9 cellular contexts compared by ENCODE assay signal in genomic region chr2:26922638-26923466, GRCh38. TPM values are rescaled to one million over a fixed set of nuclear protein-coding genes. Genes with fewer than 3 reads are reported as not detected.
DNase-seq lines count a peak whose midpoint lies in the region; ATAC-seq and TF ChIP-seq lines count a peak whose summit lies in the region.
"Had no signal": no experiment of that assay in that cellular context is flagged by ENCODE, and none has a peak within 500 bp of the region (broad histone marks: within the 10 kb centered on the region; RNA-seq: fewer than 3 reads in every experiment).

No MANE protein-coding gene starts in this region.

- TF ChIP-seq POLR2A in esophagus squamous epithelium (IDR thresholded peaks at IDR 0.05), result no peak

- H3K9me3 Mint-ChIP-seq in CD4-positive, alpha-beta memory T cell, result no peaks in the 10 kb centered on the region
- H3K9me3 Mint-ChIP-seq in activated CD8-positive, alpha-beta T cell treated with anti-CD3 and anti-CD28 coated beads, Interleukin-2, amount 10 ng/mL, durations not matched to agents 7 days and 5 days (ENCODE audit: insufficient read depth), result no peaks in the 10 kb centered on the region
- H3K9me3 Mint-ChIP-seq in neural crest cell, result no peaks in the 10 kb centered on the region

- no peaks in the 10 kb centered on the region for H3K36me3 ChIP-seq in CD4-positive, alpha-beta memory T cell (ENCODE audit: insufficient read depth, low read length)
- H3K36me3 ChIP-seq in esophagus squamous epithelium (no peaks in the 10 kb centered on the region), upper lobe of right lung (no peaks in the 10 kb centered on the region)
- H3K36me3 ChIP-seq: neutrophil had no signal

- no peak overlapping the region for H3K27ac Mint-ChIP-seq in CD4-positive, alpha-beta memory T cell
- H3K27ac Mint-ChIP-seq in activated CD8-positive, alpha-beta T cell treated with anti-CD3 and anti-CD28 coated beads, Interleukin-2, amount 10 ng/mL, durations not matched to agents 7 days and 5 days, result no peak overlapping the region
- peak overlapping the region; percentile 16 for H3K27ac Mint-ChIP-seq in neural crest cell (ENCODE audit: unreplicated experiment)

- intact Hi-C loops in CD4-positive, alpha-beta memory T cell (cut with micrococcal nuclease), result loop anchor here (5.0 kb wide), 1 partner anchor 76 kb away; the partner anchor contains the start of gene DPYSL5
- intact Hi-C loops in esophagus squamous epithelium (cut with DNase I) (no loop called here), upper lobe of right lung (cut with DNase I) (no loop called here)

- ATAC-seq in HG03095 (IDR thresholded peaks at IDR 0.05; ENCODE audit: unreplicated experiment) (peak; percentile 70), upper lobe of right lung (peak; percentile 79)
- peak; percentile 90 for ATAC-seq in activated CD8-positive, alpha-beta T cell treated with anti-CD3 and anti-CD28 coated beads, Interleukin-2, amount 10 ng/mL, durations not matched to agents 7 days and 5 days

- no peaks in the 10 kb centered on the region for H3K36me3 Mint-ChIP-seq in CD4-positive, alpha-beta memory T cell
- H3K36me3 Mint-ChIP-seq in activated CD8-positive, alpha-beta T cell treated with anti-CD3 and anti-CD28 coated beads, Interleukin-2, amount 10 ng/mL, durations not matched to agents 7 days and 5 days (ENCODE audit: low read depth), result no peaks in the 10 kb centered on the region
- peaks cover 3% of the 10 kb centered on the region for H3K36me3 Mint-ChIP-seq in neural crest cell (ENCODE audit: low read depth)

- peak in 4 of 5 donors; percentile 12 to 25 (median 22) for DNase-seq in CD4-positive, alpha-beta memory T cell
- DNase-seq in NCI-H748 (lab: John Stamatoyannopoulos, UW; ENCODE audit: unreplicated experiment) (peak; percentile 47), esophagus squamous epithelium (lab: John Stamatoyannopoulos, UW) (no peak), neural crest cell (ENCODE audit: low read depth, low spot score) (peak; percentile 31), upper lobe of right lung (no peak), epidermal melanocyte (ENCODE audit: insufficient read length, low spot score) (no peak)
- DNase-seq in activated CD8-positive, alpha-beta T cell treated with anti-CD3 and anti-CD28 coated beads, Interleukin-2, amount 10 ng/mL, durations not matched to agents 7 days and 5 days, result peak; percentile 51

- no peak overlapping the region for H3K27ac ChIP-seq in CD4-positive, alpha-beta memory T cell (ENCODE audit: low read depth, low read length)
- no peak overlapping the region for H3K27ac ChIP-seq in esophagus squamous epithelium
- H3K27ac ChIP-seq in upper lobe of right lung, result no peak overlapping the region
- H3K27ac ChIP-seq: neutrophil had no signal

- H3K4me1 ChIP-seq in CD4-positive, alpha-beta memory T cell (ENCODE audit: insufficient read depth, low read length), result no peaks in the 10 kb centered on the region
- H3K4me1 ChIP-seq in esophagus squamous epithelium (peaks cover 0 to 6% (median 0%) of the 10 kb centered on the region in 3 donors), upper lobe of right lung (no peaks in the 10 kb centered on the region)

- TF ChIP-seq CTCF in esophagus squamous epithelium (IDR thresholded peaks at IDR 0.05), result peak in 5 of 6 experiments; percentile 24 to 46 (median 32)
- TF ChIP-seq CTCF in neural crest cell (conservative IDR thresholded peaks at IDR 0.05), result peak; percentile 71
- peak; percentile 47 for TF ChIP-seq CTCF in upper lobe of right lung (IDR thresholded peaks at IDR 0.05)

- H3K9me3 ChIP-seq in CD4-positive, alpha-beta memory T cell (ENCODE audit: control insufficient read depth in 1 of 2, low read length in 2 of 2), result no peaks in the 10 kb centered on the region
- H3K9me3 ChIP-seq in esophagus squamous epithelium (no peaks in the 10 kb centered on the region), upper lobe of right lung (no peaks in the 10 kb centered on the region)
- H3K9me3 ChIP-seq: neutrophil had no signal

- WGBS in esophagus squamous epithelium, 2 donors, result 19% methylated on average over 9 of the region's 9 CpGs

- H3K27me3 Mint-ChIP-seq in CD4-positive, alpha-beta memory T cell, result peaks cover 2 to 31% of the 10 kb centered on the region in 2 donors
- peaks cover 28% of the 10 kb centered on the region for H3K27me3 Mint-ChIP-seq in activated CD8-positive, alpha-beta T cell treated with anti-CD3 and anti-CD28 coated beads, Interleukin-2, amount 10 ng/mL, durations not matched to agents 7 days and 5 days (ENCODE audit: low read depth)
- H3K27me3 Mint-ChIP-seq in neural crest cell (ENCODE audit: low read depth), result no peaks in the 10 kb centered on the region

- H3K4me3 ChIP-seq in CD4-positive, alpha-beta memory T cell (ENCODE audit: low read length in 2 of 2), result no peak overlapping the region
- H3K4me3 ChIP-seq in esophagus squamous epithelium (no peak overlapping the region), upper lobe of right lung (no peak overlapping the region)

- H3K4me3 Mint-ChIP-seq in CD4-positive, alpha-beta memory T cell, result peak overlapping the region in 2 of 8 donors; percentile 7 to 26
- no peak overlapping the region for H3K4me3 Mint-ChIP-seq in activated CD8-positive, alpha-beta T cell treated with anti-CD3 and anti-CD28 coated beads, Interleukin-2, amount 10 ng/mL, durations not matched to agents 7 days and 5 days
- H3K4me3 Mint-ChIP-seq in neural crest cell, result peak overlapping the region; percentile 25

- POLR2A ChIA-PET in CD4-positive, alpha-beta memory T cell (lab: Charles Lee; ENCODE audit: partially characterized antibody), result no interaction called here
- POLR2A ChIA-PET in activated CD8-positive, alpha-beta T cell treated with anti-CD3 and anti-CD28 coated beads, Interleukin-2, amount 10 ng/mL, durations not matched to agents 7 days and 5 days (lab: Charles Lee), result no interaction called here

- no peaks in the 10 kb centered on the region for H3K27me3 ChIP-seq in CD4-positive, alpha-beta memory T cell (ENCODE audit: insufficient read depth, low read length)
- H3K27me3 ChIP-seq in esophagus squamous epithelium (peaks cover 0 to 45% (median 0%) of the 10 kb centered on the region in 4 donors), upper lobe of right lung (no peaks in the 10 kb centered on the region)

- H3K4me1 Mint-ChIP-seq in CD4-positive, alpha-beta memory T cell, result peaks cover 2 to 10% (median 7%) of the 10 kb centered on the region in 4 donors
- peaks cover 5% of the 10 kb centered on the region for H3K4me1 Mint-ChIP-seq in activated CD8-positive, alpha-beta T cell treated with anti-CD3 and anti-CD28 coated beads, Interleukin-2, amount 10 ng/mL, durations not matched to agents 7 days and 5 days (ENCODE audit: low read depth)
- H3K4me1 Mint-ChIP-seq in neural crest cell, result peaks cover 69% of the 10 kb centered on the region

- CTCF ChIA-PET in CD4-positive, alpha-beta memory T cell (lab: Charles Lee; ENCODE audit: partially characterized antibody), result interaction anchor here (0.6 to 2.7 kb wide), 12 partner anchors 9 to 424 kb away, joined by 3 to 19 read pairs (median 4); no protein-coding TSS in a partner anchor
- CTCF ChIA-PET in activated CD8-positive, alpha-beta T cell treated with anti-CD3 and anti-CD28 coated beads, Interleukin-2, amount 10 ng/mL, durations not matched to agents 7 days and 5 days (lab: Charles Lee), result interaction anchor here (0.6 to 2.5 kb wide), 23 partner anchors 10 to 135 kb away, joined by 3 to 76 read pairs (median 4); partner anchors contain the start of genes AGBL5 and DPYSL5

RNA-seq across cellular contexts. Expression of gene MAPRE3, which starts 47.6 kb away (rescaled TPM):
- 1 to 10 TPM; 3.4 to 3.6 TPM for total RNA-seq in CD4-positive, alpha-beta memory T cell
- polyA plus RNA-seq in CD4-positive, alpha-beta memory T cell, result 1 to 10 TPM; 1.3 to 2.5 TPM
- total RNA-seq in activated CD8-positive, alpha-beta T cell treated with anti-CD3 and anti-CD28 coated beads, Interleukin-2, amount 10 ng/mL, durations not matched to agents 7 days and 5 days, result under 1 TPM; 0.52 to 0.95 TPM
- total RNA-seq in esophagus squamous epithelium (1 to 10 TPM; 4.4 to 7.6 (median 5.2) TPM), neural crest cell (16.3 and 17.5 TPM in 2 replicates), upper lobe of right lung (23.0 TPM)

Comparison
In these comparisons a context has a peak if more than half of its experiments do, and no peak if none do; other contexts are left out.
1. DNase-seq: peak in CD4-positive, alpha-beta memory T cell (4 of 5), NCI-H748 (single experiment), activated CD8-positive, alpha-beta T cell treated with anti-CD3 and anti-CD28 coated beads, Interleukin-2, amount 10 ng/mL, durations not matched to agents 7 days and 5 days (single experiment) and neural crest cell (single experiment); none in esophagus squamous epithelium (single experiment), upper lobe of right lung (single experiment) and epidermal melanocyte (single experiment).
2. Peak in every context shown above with its lines, with median percentiles within 50 percentile points of each other: ATAC-seq and CTCF ChIP-seq.